ENCODE assay signal across 10 cellular contexts in genomic region chr4:2891294-2891693, GRCh38. TPM values are rescaled to one million over a fixed set of nuclear protein-coding genes. Genes with fewer than 3 reads are reported as not detected.
DNase-seq lines count a peak whose midpoint lies in the region; ATAC-seq and TF ChIP-seq lines count a peak whose summit lies in the region.
"Had no signal": no experiment of that assay in that cellular context is flagged by ENCODE, and none has a peak within 500 bp of the region (broad histone marks: within the 10 kb centered on the region; RNA-seq: fewer than 3 reads in every experiment).

No MANE protein-coding gene starts in this region.

- H4K8ac ChIP-seq in IMR-90 (ENCODE audit: low read depth in 2 of 2, low read length in 2 of 2): peak overlapping the region in 1 of 2 experiments; percentile 60; a peak in 1 of 4 replicates

- H3K36me3 ChIP-seq in IMR-90 (ENCODE audit: control insufficient read depth, insufficient read depth, low read length): peaks cover 28% of the 10 kb centered on the region
- H3K36me3 ChIP-seq in endodermal cell (ENCODE audit: control insufficient read depth, insufficient read depth, low read length): peaks cover 75% of the 10 kb centered on the region

- H3K18ac ChIP-seq in IMR-90 (ENCODE audit: low read depth, low read length): no peak overlapping the region

- H3K79me1 ChIP-seq in IMR-90 (ENCODE audit: low read depth in 1 of 2, low read length in 2 of 2): peaks cover 37 to 83% of the 10 kb centered on the region in 2 experiments

- peak overlapping the region; percentile 25 for H2AK5ac ChIP-seq in IMR-90 (ENCODE audit: low read depth, low read length)

- H3K9ac ChIP-seq in IMR-90 (ENCODE audit: low read depth, low read length) (no peak overlapping the region), endodermal cell (ENCODE audit: extremely low read depth, low read length, poor library complexity, severe bottlenecking) (no peak overlapping the region)

- WGBS in IMR-90 (ENCODE audit: extremely low coverage in 2 of 2, insufficient read length in 1 of 2), 2 experiments: 67% methylated on average over 1 of the region's 5 CpGs; no CpG with 5 or more reads in 1 of the 2 experiments
- 92 to 98% methylated on average over 4 to 5 of the region's 5 CpGs for WGBS in endodermal cell (ENCODE audit: insufficient coverage in 1 of 2, insufficient read length in 1 of 2), 2 experiments

- H4K5ac ChIP-seq in IMR-90 (ENCODE audit: low read depth, low read length): no peak overlapping the region; the same call in 1 of the 2 replicates

- no peaks in the 10 kb centered on the region for H3K9me3 ChIP-seq in IMR-90 (ENCODE audit: control insufficient read depth, insufficient read depth, low read length)
- no peaks in the 10 kb centered on the region for H3K9me3 ChIP-seq in endodermal cell (ENCODE audit: control insufficient read depth, low read length)
- H3K9me3 ChIP-seq: suprapubic skin had no signal

- H3K9me3 Mint-ChIP-seq in naive B cell: no peaks in the 10 kb centered on the region
- no peaks in the 10 kb centered on the region for H3K9me3 Mint-ChIP-seq in endodermal cell

- no peak overlapping the region for H3K4me2 ChIP-seq in IMR-90 (ENCODE audit: low read depth, low read length)

- no peak overlapping the region for H2AFZ ChIP-seq in IMR-90 (replicated peaks; ENCODE audit: low read length, poor library complexity)

- H4K20me1 ChIP-seq in IMR-90 (ENCODE audit: insufficient read depth, low read length): peaks cover 14% of the 10 kb centered on the region

- intact Hi-C loops in IMR-90 (cut with micrococcal nuclease): loop anchor here (5.0 kb wide), 1 partner anchor 129 kb away; no protein-coding TSS in a partner anchor

- no peak overlapping the region for H4K91ac ChIP-seq in IMR-90 (ENCODE audit: insufficient read depth, low read depth, low read length)

- H3K14ac ChIP-seq in IMR-90 (replicated peaks; ENCODE audit: low read depth, low read length): 0 out of 2 replicates have a peak overlapping the region, but pooled peaks have one; percentile 19

- POLR2A ChIA-PET in IMR-90 (lab: Charles Lee; ENCODE audit: unreplicated experiment): no interaction called here

- ATAC-seq in IMR-90 (ENCODE audit: low read depth): peak; percentile 70
- ATAC-seq in naive B cell (ENCODE audit: low read depth in 2 of 2): no peak
- no peak for ATAC-seq in HG02642 (IDR thresholded peaks at IDR 0.05; ENCODE audit: poor library complexity, unreplicated experiment)

- peaks cover 7% of the 10 kb centered on the region for H3K4me1 ChIP-seq in IMR-90 (ENCODE audit: control insufficient read depth, insufficient read depth, low read length)
- no peaks in the 10 kb centered on the region for H3K4me1 ChIP-seq in endodermal cell (ENCODE audit: control insufficient read depth, insufficient read depth, low read length)

- peaks cover 13 to 19% (median 14%) of the 10 kb centered on the region in 3 donors for H3K4me1 Mint-ChIP-seq in naive B cell
- peaks cover 13% of the 10 kb centered on the region for H3K4me1 Mint-ChIP-seq in endodermal cell

- TF ChIP-seq POLR2A in IMR-90 (IDR thresholded peaks at IDR 0.05; ENCODE audit: low read depth, low read length): no peak

- peak overlapping the region; percentile 54; the same call in 1 of the 2 replicates for H3K4ac ChIP-seq in IMR-90 (ENCODE audit: low read depth, low read length)

- H3K27me3 ChIP-seq in IMR-90 (ENCODE audit: control insufficient read depth, insufficient read depth, low read length) (no peaks in the 10 kb centered on the region), endodermal cell (ENCODE audit: control insufficient read depth, insufficient read depth, low read length, poor library complexity, severe bottlenecking) (no peaks in the 10 kb centered on the region)
- H3K27me3 ChIP-seq: suprapubic skin had no signal

- H2BK20ac ChIP-seq in IMR-90 (ENCODE audit: low read depth, low read length): no peak overlapping the region

- peaks cover 17% of the 10 kb centered on the region for H3K9me1 ChIP-seq in IMR-90 (ENCODE audit: insufficient read depth, low read length)

- TF ChIP-seq CTCF in IMR-90 (conservative IDR thresholded peaks at IDR 0.05; ENCODE audit: low read depth, low read length) (no peak), choroid plexus epithelial cell (conservative IDR thresholded peaks at IDR 0.05; ENCODE audit: low read depth, low read length) (no peak), endodermal cell (conservative IDR thresholded peaks at IDR 0.05) (no peak)

- peak overlapping the region; percentile 31 for H2BK5ac ChIP-seq in IMR-90 (ENCODE audit: low read depth, low read length, poor library complexity, severe bottlenecking)

- H3K56ac ChIP-seq in IMR-90 (ENCODE audit: extremely low read depth, insufficient read depth, low read length): 0 out of 2 replicates have a peak overlapping the region, but pooled peaks have one; percentile 4

- H2BK15ac ChIP-seq in IMR-90 (ENCODE audit: low read depth, low read length): no peak overlapping the region

- in situ Hi-C loops in IMR-90 (cut with MboI; ENCODE audit: low sequenced_read_pairs): no loop called here

- H3K23ac ChIP-seq in IMR-90 (ENCODE audit: low read depth, low read length): peak overlapping the region; percentile 72; the same call in 1 of the 2 replicates

- CTCF ChIA-PET in IMR-90 (lab: Yijun Ruan, JAX): interaction anchor here (0.7 to 1.1 kb wide), 2 partner anchors 9 to 64 kb away, joined by 3 to 4 read pairs; no protein-coding TSS in a partner anchor

- no peak for TF ChIP-seq RAD21 in IMR-90 (IDR thresholded peaks at IDR 0.05; ENCODE audit: low read length)

- H3K4me3 Mint-ChIP-seq in naive B cell: no peak overlapping the region
- H3K4me3 Mint-ChIP-seq in endodermal cell: no peak overlapping the region

- no TSS peak for BruUV-seq in IMR-90 (replicated peaks; lab: Mats Ljungman, UMichigan)

- no peak overlapping the region; the same call in 1 of the 2 replicates for H3K27ac ChIP-seq in IMR-90 (ENCODE audit: insufficient read depth, low read length)
- no peak overlapping the region for H3K27ac ChIP-seq in endodermal cell (ENCODE audit: low read depth, low read length)
- H3K27ac ChIP-seq: suprapubic skin had no signal

- peaks cover 8 to 21% of the 10 kb centered on the region in 2 donors for H3K36me3 Mint-ChIP-seq in naive B cell
- peaks cover 47% of the 10 kb centered on the region for H3K36me3 Mint-ChIP-seq in endodermal cell (ENCODE audit: low read depth)

- H3K27me3 Mint-ChIP-seq in naive B cell (no peaks in the 10 kb centered on the region), endodermal cell (ENCODE audit: insufficient read depth) (no peaks in the 10 kb centered on the region)

- no peak overlapping the region for H2BK120ac ChIP-seq in IMR-90 (ENCODE audit: low read depth, low read length)

- DNase-seq in AG08395 (ENCODE audit: low spot score) (peak; percentile 40), IMR-90 (peak; percentile 73), choroid plexus epithelial cell (ENCODE audit: low read depth) (peak; percentile 72), naive B cell (no peak), C1 segment of cervical spinal cord (lab: John Stamatoyannopoulos, UW) (no peak), endodermal cell (no peak), 8988T (no peak)
- DNase-seq: NCI-H2171 treated with DMSO at 0.1 percent for 48 hours had no signal

- H3K27ac Mint-ChIP-seq in naive B cell: peak overlapping the region in 4 of 6 donors; percentile 26 to 81 (median 50)
- H3K27ac Mint-ChIP-seq in endodermal cell: no peak overlapping the region

- dilution Hi-C loops in IMR-90 (cut with HindIII; ENCODE audit: low sequenced_read_pairs, unreplicated experiment): no loop called here

- H2AK9ac ChIP-seq in IMR-90 (replicated peaks; ENCODE audit: low read depth, low read length, poor library complexity): no peak overlapping the region

- no peak overlapping the region for H3K4me3 ChIP-seq in IMR-90 (ENCODE audit: insufficient read depth, low read depth, low read length)
- H3K4me3 ChIP-seq in choroid plexus epithelial cell (ENCODE audit: low read depth, low read length): no peak overlapping the region
- no peak overlapping the region for H3K4me3 ChIP-seq in endodermal cell (ENCODE audit: low read length)
- H3K4me3 ChIP-seq: suprapubic skin had no signal

TF ChIP-seq in IMR-90, 13 proteins besides CTCF, POLR2A, EP300 and RAD21 (continues in another document):
- no peak for TF ChIP-seq RCOR1 (IDR thresholded peaks at IDR 0.05; ENCODE audit: insufficient replicate concordance, low read length)
- TF ChIP-seq, protein P1, sequence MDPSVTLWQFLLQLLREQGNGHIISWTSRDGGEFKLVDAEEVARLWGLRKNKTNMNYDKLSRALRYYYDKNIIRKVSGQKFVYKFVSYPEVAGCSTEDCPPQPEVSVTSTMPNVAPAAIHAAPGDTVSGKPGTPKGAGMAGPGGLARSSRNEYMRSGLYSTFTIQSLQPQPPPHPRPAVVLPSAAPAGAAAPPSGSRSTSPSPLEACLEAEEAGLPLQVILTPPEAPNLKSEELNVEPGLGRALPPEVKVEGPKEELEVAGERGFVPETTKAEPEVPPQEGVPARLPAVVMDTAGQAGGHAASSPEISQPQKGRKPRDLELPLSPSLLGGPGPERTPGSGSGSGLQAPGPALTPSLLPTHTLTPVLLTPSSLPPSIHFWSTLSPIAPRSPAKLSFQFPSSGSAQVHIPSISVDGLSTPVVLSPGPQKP (IDR thresholded peaks at IDR 0.05; ENCODE audit: borderline replicate concordance, low read depth, low read length): no peak
- TF ChIP-seq CEBPB (IDR thresholded peaks at IDR 0.05; ENCODE audit: low read depth, low read length): no peak
- TF ChIP-seq FOS (IDR thresholded peaks at IDR 0.05; ENCODE audit: low read depth, low read length): no peak
- TF ChIP-seq USF2 (IDR thresholded peaks at IDR 0.05; ENCODE audit: low read depth, low read length): no peak
- no peak for TF ChIP-seq RFX5 (IDR thresholded peaks at IDR 0.05; ENCODE audit: low read depth, low read length)
- no peak for TF ChIP-seq CHD1 (IDR thresholded peaks at IDR 0.05; ENCODE audit: low read depth, low read length)
- no peak for TF ChIP-seq MXI1 (IDR thresholded peaks at IDR 0.05; ENCODE audit: borderline replicate concordance, low read depth, low read length)
- TF ChIP-seq MAZ (IDR thresholded peaks at IDR 0.05; ENCODE audit: borderline replicate concordance, low read depth, low read length): no peak

RNA-seq across cellular contexts. Expression of gene ADD1, which starts 47.6 kb away (rescaled TPM):
- total RNA-seq in IMR-90 (2012; rRNA removed) (117 and 122 TPM in 2 replicates), endodermal cell (100 to 1,000 TPM; 231 to 257 TPM)
- polyA plus RNA-seq in IMR-90 (2012; rRNA removed) (190 and 215 TPM in 2 replicates), naive B cell (ENCODE audit: low read depth in 6 of 6) (100 to 1,000 TPM; 325 to 440 (median 349) TPM)
- polyA plus RNA-seq in IMR-90 (2012; cell fraction: cytosol; rRNA removed): 170 and 354 TPM in 2 replicates
- polyA plus RNA-seq in IMR-90 (2012; cell fraction: nucleus; rRNA removed; ENCODE audit: low replicate concordance): 291 and 369 TPM in 2 replicates
- polyA plus RNA-seq in endodermal cell (2013, experiment 1 of 2): 244 TPM
- polyA plus RNA-seq in endodermal cell (2013, experiment 2 of 2): 230 TPM

Comparison
In these comparisons a context has a peak if more than half of its experiments do, and no peak if none do; other contexts are left out.
1. DNase-seq: peak in AG08395 (single experiment), IMR-90 (single experiment) and choroid plexus epithelial cell (single experiment); none in naive B cell (single experiment), C1 segment of cervical spinal cord (0 of 14), endodermal cell (single experiment) and 8988T (single experiment).